In the genomic region with DNA sequence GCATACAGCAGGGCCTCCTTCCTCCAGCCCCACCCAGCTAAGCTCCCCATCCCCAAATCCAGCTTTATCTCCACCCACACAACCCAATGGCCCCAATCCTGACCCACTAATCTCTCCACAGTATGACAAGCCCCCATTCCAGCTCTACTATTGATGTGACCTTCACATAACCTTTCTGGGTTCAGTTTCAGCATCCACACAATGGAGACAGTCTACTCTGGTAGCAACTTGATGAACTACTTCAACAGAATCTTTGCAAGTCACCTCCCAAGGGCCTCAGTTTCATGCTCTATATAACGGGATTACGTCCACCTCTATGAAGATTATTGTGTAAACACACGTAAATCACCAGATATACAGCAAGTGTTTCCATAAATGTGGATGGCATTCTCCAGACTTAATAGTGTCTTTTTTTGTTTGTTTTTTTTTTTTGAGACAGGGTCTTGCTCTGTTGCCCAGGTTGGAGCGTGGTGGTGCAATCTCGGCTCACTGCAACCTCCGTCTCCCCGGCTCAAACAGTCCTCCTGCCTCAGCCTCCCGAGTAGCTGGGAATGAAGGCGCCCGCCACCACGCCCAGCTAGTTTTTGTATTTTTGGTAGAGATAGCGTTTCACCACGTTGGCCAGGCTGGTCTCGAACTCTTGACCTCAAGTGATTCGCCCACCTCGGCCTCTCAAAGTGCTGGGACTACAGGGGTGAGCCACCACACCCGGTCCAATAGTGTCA, we compare ENCODE assay signal across 9 cellular contexts. TPM values are rescaled to one million over a fixed set of nuclear protein-coding genes. Genes with fewer than 3 reads are reported as not detected.
DNase-seq lines count a peak whose midpoint lies in the region; ATAC-seq, FAIRE-seq and TF ChIP-seq lines count a peak whose summit lies in the region.
"Had no signal": no experiment of that assay in that cellular context is flagged by ENCODE, and none has a peak within 500 bp of the region (broad histone marks: within the 10 kb centered on the region; RNA-seq: fewer than 3 reads in every experiment).

No MANE protein-coding gene starts in this region.

- H3K9me3 ChIP-seq in kidney (ENCODE audit: control insufficient read depth in 1 of 2, low read length in 2 of 2) (no peaks in the 10 kb centered on the region), tibial nerve (no peaks in the 10 kb centered on the region)

- H3K27ac ChIP-seq in kidney (ENCODE audit: low read depth in 2 of 2, low read length in 2 of 2): no peak overlapping the region
- H3K27ac ChIP-seq in tibial nerve: peak overlapping the region in 2 of 4 donors; percentile 97 to 99

- peaks cover 18% of the 10 kb centered on the region for H3K4me1 Mint-ChIP-seq in activated T-cell treated with anti-CD3 and anti-CD28 coated beads, Interleukin-2, amount 50 U/mL, for 4 hours (ENCODE audit: low read depth)
- H3K4me1 Mint-ChIP-seq in activated T-helper 2 cell treated with anti-CD3 and anti-CD28 coated beads, Interferon-gamma antibody, Interleukin-2, Interleukin-4, amounts not matched to agents 10 μg/mL and 5 μg/mL and 100 μg/mL, durations not matched to agents 14 hours and 24 hours and 36 hours (ENCODE audit: low read depth): peaks cover 13% of the 10 kb centered on the region

- H3K4me3 ChIP-seq in kidney (ENCODE audit: low read length in 2 of 2) (peak overlapping the region; percentile 58 to 78), tibial nerve (peak overlapping the region in 3 of 4 donors; percentile 75 to 94 (median 90))

- H3K36me3 Mint-ChIP-seq in activated T-cell treated with anti-CD3 and anti-CD28 coated beads, Interleukin-2, amount 50 U/mL, for 4 hours (ENCODE audit: insufficient read depth): peaks cover 2% of the 10 kb centered on the region
- peaks cover 6% of the 10 kb centered on the region for H3K36me3 Mint-ChIP-seq in activated T-helper 2 cell treated with anti-CD3 and anti-CD28 coated beads, Interferon-gamma antibody, Interleukin-2, Interleukin-4, amounts not matched to agents 10 μg/mL and 5 μg/mL and 100 μg/mL, durations not matched to agents 14 hours and 24 hours and 36 hours (ENCODE audit: low read depth)

- H3K4me1 ChIP-seq in kidney (ENCODE audit: control insufficient read depth in 1 of 2, insufficient read depth in 1 of 2, low read depth in 1 of 2, low read length in 2 of 2) (peaks cover 5 to 8% of the 10 kb centered on the region in 2 donors), tibial nerve (peaks cover 0 to 32% (median 7%) of the 10 kb centered on the region in 4 donors)

- FAIRE-seq in kidney (lab: Jason Lieb, UNC): no peak
- FAIRE-seq: colon had no signal

- intact Hi-C loops in activated T-helper 2 cell treated with anti-CD3 and anti-CD28 coated beads, Interferon-gamma antibody, Interleukin-2, Interleukin-4, amounts not matched to agents 10 μg/mL and 5 μg/mL and 100 μg/mL, durations not matched to agents 14 hours and 24 hours and 36 hours (cut with micrococcal nuclease): loop anchor here (2.0 kb wide), 1 partner anchor 215 kb away; a partner anchor contains a TSS
- intact Hi-C loops in kidney (cut with DNase I): no loop called here

- WGBS in tibial nerve, 2 donors: 85 to 89% methylated on average over 17 of the region's 17 CpGs

- no peaks in the 10 kb centered on the region for H3K27me3 ChIP-seq in tibial nerve

- H3K4me3 Mint-ChIP-seq in activated T-cell treated with anti-CD3 and anti-CD28 coated beads, Interleukin-2, amount 50 U/mL, for 4 hours: peak overlapping the region; percentile 89
- H3K4me3 Mint-ChIP-seq in activated T-helper 2 cell treated with anti-CD3 and anti-CD28 coated beads, Interferon-gamma antibody, Interleukin-2, Interleukin-4, amounts not matched to agents 10 μg/mL and 5 μg/mL and 100 μg/mL, durations not matched to agents 14 hours and 24 hours and 36 hours (ENCODE audit: low read depth): peak overlapping the region; percentile 87

- DNase-seq in activated T-cell treated with anti-CD3 and anti-CD28 coated beads, Interleukin-2, amount 50 U/mL, for 4 hours: no peak
- DNase-seq in activated T-cell treated with anti-CD3 and anti-CD28 coated beads for 4 hours: no peak
- no peak for DNase-seq in activated T-helper 2 cell treated with anti-CD3 and anti-CD28 coated beads, Interferon-gamma antibody, Interleukin-2, Interleukin-4, amounts not matched to agents 10 μg/mL and 5 μg/mL and 100 μg/mL, durations not matched to agents 14 hours and 24 hours and 36 hours (ENCODE audit: low spot score)
- DNase-seq in kidney: no peak
- DNase-seq in tibial nerve (ENCODE audit: low spot score in 2 of 2): no peak
- no peak for DNase-seq in cerebellum (ENCODE audit: low spot score)
- DNase-seq in NCI-H1417 (lab: John Stamatoyannopoulos, UW): no peak

- TF ChIP-seq CTCF in kidney (IDR thresholded peaks at IDR 0.05; ENCODE audit: borderline replicate concordance, extremely low read depth, insufficient read depth): no peak
- TF ChIP-seq CTCF in tibial nerve (IDR thresholded peaks at IDR 0.05): no peak

- H3K27ac Mint-ChIP-seq in activated T-helper 2 cell treated with anti-CD3 and anti-CD28 coated beads, Interferon-gamma antibody, Interleukin-2, Interleukin-4, amounts not matched to agents 10 μg/mL and 5 μg/mL and 100 μg/mL, durations not matched to agents 14 hours and 24 hours and 36 hours: peak overlapping the region; percentile 88

- no peaks in the 10 kb centered on the region for H3K36me3 ChIP-seq in kidney (ENCODE audit: control insufficient read depth in 1 of 2, insufficient read depth in 2 of 2, low read length in 2 of 2)
- no peaks in the 10 kb centered on the region for H3K36me3 ChIP-seq in tibial nerve

- no peak for TF ChIP-seq EP300 in tibial nerve (IDR thresholded peaks at IDR 0.05)

- H3K27me3 Mint-ChIP-seq in activated T-cell treated with anti-CD3 and anti-CD28 coated beads, Interleukin-2, amount 50 U/mL, for 4 hours (ENCODE audit: low read depth): no peaks in the 10 kb centered on the region
- H3K27me3 Mint-ChIP-seq in activated T-helper 2 cell treated with anti-CD3 and anti-CD28 coated beads, Interferon-gamma antibody, Interleukin-2, Interleukin-4, amounts not matched to agents 10 μg/mL and 5 μg/mL and 100 μg/mL, durations not matched to agents 14 hours and 24 hours and 36 hours (ENCODE audit: low read depth): no peaks in the 10 kb centered on the region

- TF ChIP-seq POLR2A in tibial nerve (IDR thresholded peaks at IDR 0.05): no peak

- peak overlapping the region in 1 of 2 donors; percentile 8 for H3K9ac ChIP-seq in kidney (ENCODE audit: low read length in 2 of 2)

- no peak for ATAC-seq in activated T-cell treated with anti-CD3 and anti-CD28 coated beads, Interleukin-2, amount 50 U/mL, for 4 hours
- ATAC-seq in GM19463 (IDR thresholded peaks at IDR 0.05; ENCODE audit: unreplicated experiment): no peak

- H3K9me3 Mint-ChIP-seq in activated T-cell treated with anti-CD3 and anti-CD28 coated beads, Interleukin-2, amount 50 U/mL, for 4 hours: no peaks in the 10 kb centered on the region
- H3K9me3 Mint-ChIP-seq in activated T-helper 2 cell treated with anti-CD3 and anti-CD28 coated beads, Interferon-gamma antibody, Interleukin-2, Interleukin-4, amounts not matched to agents 10 μg/mL and 5 μg/mL and 100 μg/mL, durations not matched to agents 14 hours and 24 hours and 36 hours: no peaks in the 10 kb centered on the region

RNA-seq across cellular contexts. Expression of a gene that starts 1.4 kb away (rescaled TPM):
- total RNA-seq in activated T-cell treated with anti-CD3 and anti-CD28 coated beads, Interleukin-2, amount 50 U/mL, for 4 hours: 100 to 1,000 TPM; 172 to 217 (median 189) TPM
- total RNA-seq in activated T-helper 2 cell treated with anti-CD3 and anti-CD28 coated beads, Interferon-gamma antibody, Interleukin-2, Interleukin-4, amounts not matched to agents 10 μg/mL and 5 μg/mL and 100 μg/mL, durations not matched to agents 14 hours and 24 hours and 36 hours: 120 and 122 TPM in 2 replicates
- total RNA-seq in kidney (70.3 TPM), tibial nerve (100 to 1,000 TPM in 1 of 4 donors, 10 to 100 TPM in 3; 77.8 to 110 (median 83.1) TPM), cerebellum (35.2 TPM)
- 144 TPM for polyA plus RNA-seq in kidney (ENCODE audit: insufficient read depth, low read depth, low replicate concordance)
